ENCODE assay signal across 30 cellular contexts in genomic region chr1:35460796-35461195, GRCh38.
"Had no signal": no experiment of that assay in that cellular context is flagged by ENCODE, and none has a peak within 500 bp of the region (broad histone marks: within the 10 kb centered on the region; RNA-seq: fewer than 3 reads in every experiment).

No MANE protein-coding gene starts in this region.

- H3K27ac ChIP-seq: adrenal gland, body of pancreas, cardiac muscle cell, colonic mucosa, esophagus squamous epithelium had no signal

- H3K4me3 ChIP-seq: adrenal gland, body of pancreas, cardiac muscle cell, colonic mucosa, esophagus squamous epithelium had no signal

- H3K4me1 ChIP-seq: body of pancreas, colonic mucosa, esophagus squamous epithelium had no signal

- DNase-seq: activated CD4-positive, alpha-beta memory T cell treated with anti-CD3 and anti-CD28 coated beads for 36 hours; activated CD4-positive, alpha-beta T cell treated with anti-CD3 and anti-CD28 coated beads for 36 hours; activated CD4-positive, alpha-beta T cell treated with anti-CD3 and anti-CD28 coated beads, Interleukin-2, amount 10 ng/mL, durations not matched to agents 24 days and 14 days; activated CD4-positive, CD25-positive, alpha-beta regulatory T cell; activated CD4-positive, CD25-positive, alpha-beta regulatory T cell treated with anti-CD3 and anti-CD28 coated beads, Interleukin-2, amount 50 U/mL, for 72 hours; activated CD8-positive, alpha-beta memory T cell treated with anti-CD3 and anti-CD28 coated beads, Interleukin-2, amount 10 ng/mL, durations not matched to agents 7 days and 5 days; activated CD8-positive, alpha-beta memory T cell treated with anti-CD3 and anti-CD28 coated beads, Interleukin-2, amount 50 U/mL, for 4 hours; activated CD8-positive, alpha-beta T cell treated with anti-CD3 and anti-CD28 coated beads, Interleukin-2, amount 10 ng/mL, durations not matched to agents 7 days and 5 days; activated effector memory CD4-positive, alpha-beta T cell treated with anti-CD3 and anti-CD28 coated beads, Interleukin-2, amount 50 U/mL, for 16 hours; activated naive CD4-positive, alpha-beta T cell treated with anti-CD3 and anti-CD28 coated beads for 36 hours; activated naive CD8-positive, alpha-beta T cell treated with anti-CD3 and anti-CD28 coated beads for 36 hours; activated naive CD8-positive, alpha-beta T cell treated with anti-CD3 and anti-CD28 coated beads, Interleukin-2, amount 50 U/mL, for 24 hours; activated T-cell treated with anti-CD3 and anti-CD28 coated beads, Interleukin-2, amount 50 U/mL, for 1 hour; adrenal gland; amygdala; aorta; body of pancreas; central memory CD4-positive, alpha-beta T cell; cerebellar nuclear complex; colonic mucosa; effector CD8-positive, alpha-beta T cell; endodermal cell; esophagus squamous epithelium; head of caudate nucleus; T-helper 1 cell; T-helper 2 cell had no signal

- H3K9me3 ChIP-seq: adrenal gland, body of pancreas, colonic mucosa, esophagus squamous epithelium had no signal

- H3K4me3 Mint-ChIP-seq: activated CD4-positive, alpha-beta memory T cell treated with anti-CD3 and anti-CD28 coated beads for 36 hours; activated CD4-positive, alpha-beta T cell treated with anti-CD3 and anti-CD28 coated beads for 36 hours; activated CD4-positive, alpha-beta T cell treated with anti-CD3 and anti-CD28 coated beads, Interleukin-2, amount 10 ng/mL, durations not matched to agents 24 days and 14 days; activated CD8-positive, alpha-beta memory T cell treated with anti-CD3 and anti-CD28 coated beads, Interleukin-2, amount 10 ng/mL, durations not matched to agents 7 days and 5 days; activated CD8-positive, alpha-beta T cell treated with anti-CD3 and anti-CD28 coated beads, Interleukin-2, amount 10 ng/mL, durations not matched to agents 7 days and 5 days; activated naive CD4-positive, alpha-beta T cell treated with anti-CD3 and anti-CD28 coated beads for 36 hours; activated naive CD4-positive, alpha-beta T cell treated with anti-CD3 and anti-CD28 coated beads, Interleukin-2, amount 50 U/mL, for 24 hours; activated naive CD8-positive, alpha-beta T cell treated with anti-CD3 and anti-CD28 coated beads for 36 hours; activated naive CD8-positive, alpha-beta T cell treated with anti-CD3 and anti-CD28 coated beads, Interleukin-2, amount 50 U/mL, for 24 hours; endodermal cell had no signal

- H3K4me1 Mint-ChIP-seq: activated naive CD4-positive, alpha-beta T cell treated with anti-CD3 and anti-CD28 coated beads, Interleukin-2, amount 50 U/mL, for 24 hours had no signal

- FAIRE-seq: frontal cortex had no signal

- ATAC-seq: activated CD4-positive, alpha-beta T cell treated with anti-CD3 and anti-CD28 coated beads for 36 hours; activated CD8-positive, alpha-beta memory T cell treated with anti-CD3 and anti-CD28 coated beads, Interleukin-2, amount 10 ng/mL, durations not matched to agents 7 days and 5 days; activated CD8-positive, alpha-beta T cell treated with anti-CD3 and anti-CD28 coated beads, Interleukin-2, amount 10 ng/mL, durations not matched to agents 7 days and 5 days; activated naive CD8-positive, alpha-beta T cell treated with anti-CD3 and anti-CD28 coated beads, Interleukin-2, amount 50 U/mL, for 24 hours; body of pancreas had no signal

- H3K9me3 Mint-ChIP-seq: activated naive CD8-positive, alpha-beta T cell treated with anti-CD3 and anti-CD28 coated beads for 36 hours; activated naive CD8-positive, alpha-beta T cell treated with anti-CD3 and anti-CD28 coated beads, Interleukin-2, amount 50 U/mL, for 24 hours had no signal

- H3K27ac Mint-ChIP-seq: activated CD4-positive, alpha-beta T cell treated with anti-CD3 and anti-CD28 coated beads for 36 hours; activated CD4-positive, alpha-beta T cell treated with anti-CD3 and anti-CD28 coated beads, Interleukin-2, amount 10 ng/mL, durations not matched to agents 24 days and 14 days; activated CD8-positive, alpha-beta memory T cell treated with anti-CD3 and anti-CD28 coated beads, Interleukin-2, amount 10 ng/mL, durations not matched to agents 7 days and 5 days; activated CD8-positive, alpha-beta T cell treated with anti-CD3 and anti-CD28 coated beads, Interleukin-2, amount 10 ng/mL, durations not matched to agents 7 days and 5 days; activated naive CD4-positive, alpha-beta T cell treated with anti-CD3 and anti-CD28 coated beads for 36 hours; activated naive CD4-positive, alpha-beta T cell treated with anti-CD3 and anti-CD28 coated beads, Interleukin-2, amount 50 U/mL, for 24 hours; activated naive CD8-positive, alpha-beta T cell treated with anti-CD3 and anti-CD28 coated beads for 36 hours; activated naive CD8-positive, alpha-beta T cell treated with anti-CD3 and anti-CD28 coated beads, Interleukin-2, amount 50 U/mL, for 24 hours; activated T-helper 2 cell treated with anti-CD3 and anti-CD28 coated beads, Interferon-gamma antibody, Interleukin-2, Interleukin-4, amounts not matched to agents 10 μg/mL and 5 μg/mL and 100 μg/mL, durations not matched to agents 14 hours and 24 hours and 36 hours; endodermal cell had no signal

- H3K27me3 Mint-ChIP-seq: activated CD4-positive, alpha-beta memory T cell treated with anti-CD3 and anti-CD28 coated beads for 36 hours; activated CD4-positive, alpha-beta T cell treated with anti-CD3 and anti-CD28 coated beads for 36 hours; activated CD4-positive, alpha-beta T cell treated with anti-CD3 and anti-CD28 coated beads, Interleukin-2, amount 10 ng/mL, durations not matched to agents 24 days and 14 days; activated CD8-positive, alpha-beta memory T cell treated with anti-CD3 and anti-CD28 coated beads, Interleukin-2, amount 10 ng/mL, durations not matched to agents 7 days and 5 days; activated naive CD4-positive, alpha-beta T cell treated with anti-CD3 and anti-CD28 coated beads, Interleukin-2, amount 50 U/mL, for 24 hours; activated naive CD8-positive, alpha-beta T cell treated with anti-CD3 and anti-CD28 coated beads for 36 hours; activated naive CD8-positive, alpha-beta T cell treated with anti-CD3 and anti-CD28 coated beads, Interleukin-2, amount 50 U/mL, for 24 hours had no signal

- H3K27me3 ChIP-seq: adrenal gland, body of pancreas, cardiac muscle cell, colonic mucosa, esophagus squamous epithelium had no signal
